9 cellular contexts compared by ENCODE assay signal in genomic region chr15:82648257-82649103, GRCh38. TPM values are rescaled to one million over a fixed set of nuclear protein-coding genes. Genes with fewer than 3 reads are reported as not detected.
A peak's percentile ranks its signal among the peaks of the same experiment; 100 is the strongest.
DNase-seq lines count a peak whose midpoint lies in the region; ATAC-seq and TF ChIP-seq lines count a peak whose summit lies in the region.
"Had no signal": no experiment of that assay in that cellular context is flagged by ENCODE, and none has a peak within 500 bp of the region (broad histone marks: within the 10 kb centered on the region; RNA-seq: fewer than 3 reads in every experiment).

No MANE protein-coding gene starts in this region.

- no peak for TF ChIP-seq EP300 in neural cell (conservative IDR thresholded peaks at IDR 0.05; ENCODE audit: poor library complexity, severe bottlenecking)

- H3K79me2 ChIP-seq in ACC112 (ENCODE audit: control insufficient read depth, insufficient read depth, low read length, unreplicated experiment) (no peaks in the 10 kb centered on the region), neural cell (replicated peaks; ENCODE audit: insufficient read depth, low read length) (no peaks in the 10 kb centered on the region)

- TF ChIP-seq CTCF in epithelial cell of proximal tubule (conservative IDR thresholded peaks at IDR 0.05; ENCODE audit: low read depth, low read length) (no peak), neural cell (IDR thresholded peaks at IDR 0.05; ENCODE audit: poor library complexity, severe bottlenecking) (no peak)

- no peaks in the 10 kb centered on the region for H3K9me3 ChIP-seq in MG63
- H3K9me3 ChIP-seq in neural cell (ENCODE audit: low read length), result no peaks in the 10 kb centered on the region

- no peaks in the 10 kb centered on the region for H3K9me2 ChIP-seq in neural cell (ENCODE audit: insufficient read depth, low read length)

- H3K4me1 ChIP-seq in ACC112 (ENCODE audit: control insufficient read depth, insufficient read depth, low read length, unreplicated experiment), result peaks cover 12% of the 10 kb centered on the region

- no peak overlapping the region for H3K4me2 ChIP-seq in neural cell (ENCODE audit: low read length)

- H3K36me3 ChIP-seq in ACC112 (ENCODE audit: insufficient read depth, low read length), result no peaks in the 10 kb centered on the region
- no peaks in the 10 kb centered on the region for H3K36me3 ChIP-seq in MG63
- no peaks in the 10 kb centered on the region for H3K36me3 ChIP-seq in neural cell (ENCODE audit: insufficient read depth, low read length)

- DNase-seq in MG63 (no peak), epithelial cell of proximal tubule (ENCODE audit: low read depth) (no peak), SKM-1 (lab: John Stamatoyannopoulos, UW; ENCODE audit: unreplicated experiment) (no peak), cerebellar nuclear complex (lab: John Stamatoyannopoulos, UW) (no peak), foreskin melanocyte (no peak)
- DNase-seq: DND-41 had no signal

- H3K27me3 ChIP-seq in ACC112 (ENCODE audit: insufficient read depth, low read length) (peaks cover 21% of the 10 kb centered on the region), MG63 (no peaks in the 10 kb centered on the region), neural cell (ENCODE audit: insufficient read depth, low read depth, low read length) (peaks cover 65% of the 10 kb centered on the region)

- H3K4me3 ChIP-seq in ACC112 (ENCODE audit: low read depth, low read length) (peak overlapping the region; percentile 91), MG63 (peak overlapping the region; percentile 65), epithelial cell of proximal tubule (ENCODE audit: low read depth, low read length) (peak overlapping the region; percentile 50), neural cell (ENCODE audit: low read length) (peak overlapping the region; percentile 65)

- H4K20me1 ChIP-seq in neural cell (ENCODE audit: insufficient read depth), result no peaks in the 10 kb centered on the region

- no peak overlapping the region for H3K27ac ChIP-seq in ACC112 (ENCODE audit: low read depth, low read length)
- no peak overlapping the region for H3K27ac ChIP-seq in neural cell (ENCODE audit: low read length)

- H3F3A ChIP-seq in neural cell (ENCODE audit: insufficient read depth, low read length, poor library complexity, severe bottlenecking), result no peaks in the 10 kb centered on the region

- ATAC-seq in GM19035 (IDR thresholded peaks at IDR 0.05; ENCODE audit: unreplicated experiment), result no peak

- no peak overlapping the region for H3K9ac ChIP-seq in neural cell (ENCODE audit: low read length)

- TF ChIP-seq RAD21 in neural cell (conservative IDR thresholded peaks at IDR 0.05), result no peak

- H2AFZ ChIP-seq in ACC112 (ENCODE audit: low read length, unreplicated experiment), result peak overlapping the region; percentile 91
- H2AFZ ChIP-seq in neural cell (ENCODE audit: low read depth, low read length), result no peak overlapping the region

TF ChIP-seq in neural cell, 6 proteins besides CTCF, POLR2A, EP300 and RAD21:
- TF ChIP-seq SMC3 (conservative IDR thresholded peaks at IDR 0.05; ENCODE audit: poor library complexity), result no peak
- TF ChIP-seq MXI1 (conservative IDR thresholded peaks at IDR 0.05; ENCODE audit: poor library complexity, severe bottlenecking), result no peak
- TF ChIP-seq TAF1 (IDR thresholded peaks at IDR 0.05; ENCODE audit: low read depth), result no peak
- TF ChIP-seq POLR2AphosphoS5 (IDR thresholded peaks at IDR 0.05), result no peak
- TF ChIP-seq EZH2 (IDR thresholded peaks at IDR 0.05; ENCODE audit: borderline replicate concordance, insufficient read depth, low read length, poor library complexity, severe bottlenecking), result no peak
- TF ChIP-seq REST (IDR thresholded peaks at IDR 0.05; ENCODE audit: borderline replicate concordance), result no peak

RNA-seq across cellular contexts. Expression of gene CPEB1, which starts 1.3 kb away (rescaled TPM):
- 14.1 and 32.7 TPM in 2 replicates for total RNA-seq in MG63 (2014; rRNA removed; shearing (Covaris generic); ENCODE audit: low replicate concordance)
- total RNA-seq in epithelial cell of proximal tubule, result 0.35 and 0.43 TPM in 2 replicates
- polyA plus RNA-seq in neural cell, result 0.61 and 1.3 TPM in 2 replicates
- 0.24 and 0.93 TPM in 2 replicates for polyA minus RNA-seq in neural cell

Comparison
In these comparisons a context has a peak if more than half of its experiments do, and no peak if none do; other contexts are left out.
1. RNA of gene CPEB1, which starts 1.3 kb away (total RNA-seq): 14.1 to 32.7 TPM in MG63; 0.35 to 0.43 TPM in epithelial cell of proximal tubule; every median in the first group is over 10 times any median in the second.
2. Peak in every context shown above with its lines, with median percentiles within 50 percentile points of each other: H3K4me3 ChIP-seq.